In genomic region chr2:160427629-160428424, GRCh38 we compare ENCODE assay signal across 8 cellular contexts.
A peak's percentile ranks its signal among the peaks of the same experiment; 100 is the strongest.
DNase-seq lines count a peak whose midpoint lies in the region; ATAC-seq and TF ChIP-seq lines count a peak whose summit lies in the region.

No MANE protein-coding gene starts in this region.

- peak overlapping the region; percentile 43 for H3K27ac Mint-ChIP-seq in nephron progenitor cell
- no peak overlapping the region for H3K27ac Mint-ChIP-seq in endodermal cell

- no peak overlapping the region for H3K4me3 ChIP-seq in choroid plexus epithelial cell (ENCODE audit: low read depth, low read length)
- no peak overlapping the region for H3K4me3 ChIP-seq in endodermal cell (ENCODE audit: low read length)

- DNase-seq in T-helper 2 cell = peak in 3 of 5 experiments; percentile 41 to 88 (median 51)
- DNase-seq in choroid plexus epithelial cell (ENCODE audit: low read depth) = peak; percentile 95
- no peak for DNase-seq in nephron progenitor cell
- no peak for DNase-seq in NCI-H1105 treated with DMSO at 0.1 percent for 48 hours (lab: John Stamatoyannopoulos, UW)
- no peak for DNase-seq in RWPE1 (ENCODE audit: low spot score)
- no peak for DNase-seq in endodermal cell

- 90 to 92% methylated on average over 3 to 7 of the region's 7 CpGs for WGBS in endodermal cell (ENCODE audit: insufficient coverage in 1 of 2, insufficient read length in 1 of 2), 2 experiments

- CTCF ChIA-PET in RWPE1 (lab: Yijun Ruan, JAX) = interaction anchor here (0.6 to 1.1 kb wide), 5 partner anchors 135 to 1264 kb away, joined by 3 read pairs; no protein-coding TSS in a partner anchor

- no peaks in the 10 kb centered on the region for H3K4me1 ChIP-seq in endodermal cell (ENCODE audit: control insufficient read depth, insufficient read depth, low read length)

- no peak for TF ChIP-seq CTCF in choroid plexus epithelial cell (conservative IDR thresholded peaks at IDR 0.05; ENCODE audit: low read depth, low read length)
- no peak for TF ChIP-seq CTCF in nephron progenitor cell (IDR thresholded peaks at IDR 0.05)
- no peak for TF ChIP-seq CTCF in RWPE1 (conservative IDR thresholded peaks at IDR 0.05; ENCODE audit: low read depth)
- TF ChIP-seq CTCF in endodermal cell (conservative IDR thresholded peaks at IDR 0.05) = no peak

- H3K36me3 ChIP-seq in endodermal cell (ENCODE audit: control insufficient read depth, insufficient read depth, low read length) = peaks cover 44% of the 10 kb centered on the region

- no peak overlapping the region for H3K27ac ChIP-seq in RWPE1
- H3K27ac ChIP-seq in endodermal cell (ENCODE audit: low read depth, low read length) = no peak overlapping the region

- no peak overlapping the region for H3K4me3 Mint-ChIP-seq in nephron progenitor cell
- no peak overlapping the region for H3K4me3 Mint-ChIP-seq in endodermal cell

- no peak overlapping the region for H3K9ac ChIP-seq in endodermal cell (ENCODE audit: extremely low read depth, low read length, poor library complexity, severe bottlenecking)

- peaks cover 68% of the 10 kb centered on the region for H3K36me3 Mint-ChIP-seq in nephron progenitor cell (ENCODE audit: low read depth)
- peaks cover 35% of the 10 kb centered on the region for H3K36me3 Mint-ChIP-seq in endodermal cell (ENCODE audit: low read depth)

- H3K9me3 ChIP-seq in endodermal cell (ENCODE audit: control insufficient read depth, low read length) = peaks cover 15% of the 10 kb centered on the region

- ATAC-seq in GM19043 (IDR thresholded peaks at IDR 0.05; ENCODE audit: low read depth, unreplicated experiment) (peak; percentile 62), HG03135 (IDR thresholded peaks at IDR 0.05; ENCODE audit: unreplicated experiment) (peak; percentile 62)

- POLR2A ChIA-PET in RWPE1 (lab: Yijun Ruan, JAX; ENCODE audit: low non-redundant PET) = no interaction called here

- H3K27me3 Mint-ChIP-seq in nephron progenitor cell (ENCODE audit: low read depth, poor library complexity) = no peaks in the 10 kb centered on the region
- H3K27me3 Mint-ChIP-seq in endodermal cell (ENCODE audit: insufficient read depth) = no peaks in the 10 kb centered on the region

- no peaks in the 10 kb centered on the region for H3K27me3 ChIP-seq in endodermal cell (ENCODE audit: control insufficient read depth, insufficient read depth, low read length, poor library complexity, severe bottlenecking)

- peaks cover 32% of the 10 kb centered on the region for H3K4me1 Mint-ChIP-seq in nephron progenitor cell
- peaks cover 12% of the 10 kb centered on the region for H3K4me1 Mint-ChIP-seq in endodermal cell

- peaks cover 19% of the 10 kb centered on the region for H3K9me3 Mint-ChIP-seq in nephron progenitor cell
- peaks cover 8% of the 10 kb centered on the region for H3K9me3 Mint-ChIP-seq in endodermal cell

Comparison
In these comparisons a context has a peak if more than half of its experiments do, and no peak if none do; other contexts are left out.
1. DNase-seq: peak in T-helper 2 cell (3 of 5) and choroid plexus epithelial cell (single experiment); none in nephron progenitor cell (single experiment), NCI-H1105 treated with DMSO at 0.1 percent for 48 hours (single experiment), RWPE1 (single experiment) and endodermal cell (single experiment).